1 cellular context compared by ENCODE assay signal in genomic region chr1:39410915-39411436, GRCh38.
TF ChIP-seq lines count a peak whose summit lies in the region.

No MANE protein-coding gene starts in this region.

TF ChIP-seq in K562, 482 proteins besides CTCF, POLR2A, EP300 and RAD21 (continued from another document and continues in another):
- no peak for TF ChIP-seq GTF2E2 (tag; IDR thresholded peaks at IDR 0.05)
- no peak for TF ChIP-seq LEF1 (IDR thresholded peaks at IDR 0.05)
- TF ChIP-seq UBTF (IDR thresholded peaks at IDR 0.05; ENCODE audit: borderline replicate concordance in 1 of 2, low read depth in 2 of 2, low read length in 2 of 2) = 0 out of 4 replicates have a peak, but pooled peaks of 1 of the 2 experiments have one; percentile 35
- TF ChIP-seq CBX5 (IDR thresholded peaks at IDR 0.05; ENCODE audit: borderline replicate concordance, low read depth) = no peak
- TF ChIP-seq DACH1 (IDR thresholded peaks at IDR 0.05; ENCODE audit: partially characterized antibody) = no peak
- TF ChIP-seq TFAP4 (CRISPR knock-in tag; IDR thresholded peaks at IDR 0.05; ENCODE audit: borderline replicate concordance) = peak; percentile 44; the same call in 1 of the 2 replicates
- no peak for TF ChIP-seq RNF219 (CRISPR knock-in tag; IDR thresholded peaks at IDR 0.05)
- TF ChIP-seq SMAD2 (IDR thresholded peaks at IDR 0.05; ENCODE audit: low read depth, low read length) = no peak
- TF ChIP-seq PCBP1 (IDR thresholded peaks at IDR 0.05; ENCODE audit: low read depth, low read length, poor library complexity, severe bottlenecking) = no peak
- TF ChIP-seq RCOR1 (IDR thresholded peaks at IDR 0.05; ENCODE audit: borderline replicate concordance in 1 of 2, low read depth in 2 of 2, low read length in 2 of 2) = peak in 1 of 2 experiments; percentile 47; a peak in 2 of 4 replicates
- 0 out of 2 replicates have a peak, but pooled peaks have one; percentile 70 for TF ChIP-seq IRF1 (CRISPR knock-in tag; IDR thresholded peaks at IDR 0.05; ENCODE audit: borderline replicate concordance)
- no peak for TF ChIP-seq PHTF2 (CRISPR knock-in tag; IDR thresholded peaks at IDR 0.05)
- TF ChIP-seq MAZ (CRISPR knock-in tag; conservative IDR thresholded peaks at IDR 0.05 in 1 of 2, IDR thresholded peaks at IDR 0.05 in 1 of 2) = peak in 1 of 2 experiments; percentile 60; a peak in 2 of 4 replicates
- no peak for TF ChIP-seq USF2 (CRISPR knock-in tag; IDR thresholded peaks at IDR 0.05)
- no peak for TF ChIP-seq IRF2 (CRISPR knock-in tag; IDR thresholded peaks at IDR 0.05)
- TF ChIP-seq MTA3 (IDR thresholded peaks at IDR 0.05; ENCODE audit: borderline replicate concordance) = 0 out of 2 replicates have a peak, but pooled peaks have one; percentile 46
- TF ChIP-seq MITF (IDR thresholded peaks at IDR 0.05) = no peak
- no peak for TF ChIP-seq HDAC2 (IDR thresholded peaks at IDR 0.05)
- no peak; the same call in 1 of the 2 replicates for TF ChIP-seq STAG1 (CRISPR knock-in tag; IDR thresholded peaks at IDR 0.05; ENCODE audit: borderline replicate concordance)
- TF ChIP-seq SFPQ (IDR thresholded peaks at IDR 0.05; ENCODE audit: low read depth, low read length) = no peak
- TF ChIP-seq ZBTB43 (CRISPR knock-in tag; IDR thresholded peaks at IDR 0.05) = 0 out of 2 replicates have a peak, but pooled peaks have one; percentile 23
- no peak for TF ChIP-seq POU5F1 (IDR thresholded peaks at IDR 0.05; ENCODE audit: borderline replicate concordance, low read depth, low read length, partially characterized antibody)
- no peak for TF ChIP-seq KDM2B (CRISPR knock-in tag; IDR thresholded peaks at IDR 0.05)
- no peak for TF ChIP-seq ESRRB (CRISPR knock-in tag; IDR thresholded peaks at IDR 0.05; ENCODE audit: borderline replicate concordance)
- no peak for TF ChIP-seq SRF (CRISPR knock-in tag; IDR thresholded peaks at IDR 0.05)
- no peak for TF ChIP-seq MEF2D (tag; conservative IDR thresholded peaks at IDR 0.05; ENCODE audit: low read depth)
- TF ChIP-seq CBX2 (IDR thresholded peaks at IDR 0.05; ENCODE audit: insufficient read depth, low read length, poor library complexity, severe bottlenecking) = no peak
- 0 out of 2 replicates have a peak, but pooled peaks have one; percentile 14 for TF ChIP-seq BMI1 (IDR thresholded peaks at IDR 0.05; ENCODE audit: low read length)
- no peak for TF ChIP-seq PHF20 (IDR thresholded peaks at IDR 0.05; ENCODE audit: partially characterized antibody)
- TF ChIP-seq HLTF (IDR thresholded peaks at IDR 0.05) = no peak
- TF ChIP-seq ZNF280A (IDR thresholded peaks at IDR 0.05; ENCODE audit: low read depth, partially characterized antibody) = no peak
- TF ChIP-seq PTRF (tag; IDR thresholded peaks at IDR 0.05) = no peak
- TF ChIP-seq TAL1 (IDR thresholded peaks at IDR 0.05) = no peak
- TF ChIP-seq ZNF24 (IDR thresholded peaks at IDR 0.05) = no peak
- no peak for TF ChIP-seq BRF2 (IDR thresholded peaks at IDR 0.05; ENCODE audit: borderline replicate concordance, insufficient read depth, insufficient read length)
- no peak for TF ChIP-seq HINFP (tag; conservative IDR thresholded peaks at IDR 0.05; ENCODE audit: low read depth)
- no peak for TF ChIP-seq MEIS2 (IDR thresholded peaks at IDR 0.05; ENCODE audit: partially characterized antibody)
- TF ChIP-seq E4F1 (CRISPR knock-in tag; IDR thresholded peaks at IDR 0.05; ENCODE audit: borderline replicate concordance) = no peak
- TF ChIP-seq CTBP1 (IDR thresholded peaks at IDR 0.05; ENCODE audit: borderline replicate concordance) = peak; percentile 61; the same call in 1 of the 2 replicates
- no peak for TF ChIP-seq CHCHD3 (CRISPR knock-in tag; IDR thresholded peaks at IDR 0.05)
- peak; percentile 54 for TF ChIP-seq CREM (IDR thresholded peaks at IDR 0.05; ENCODE audit: low read depth)
